1 cellular context compared by ENCODE assay signal in the genomic region with DNA sequence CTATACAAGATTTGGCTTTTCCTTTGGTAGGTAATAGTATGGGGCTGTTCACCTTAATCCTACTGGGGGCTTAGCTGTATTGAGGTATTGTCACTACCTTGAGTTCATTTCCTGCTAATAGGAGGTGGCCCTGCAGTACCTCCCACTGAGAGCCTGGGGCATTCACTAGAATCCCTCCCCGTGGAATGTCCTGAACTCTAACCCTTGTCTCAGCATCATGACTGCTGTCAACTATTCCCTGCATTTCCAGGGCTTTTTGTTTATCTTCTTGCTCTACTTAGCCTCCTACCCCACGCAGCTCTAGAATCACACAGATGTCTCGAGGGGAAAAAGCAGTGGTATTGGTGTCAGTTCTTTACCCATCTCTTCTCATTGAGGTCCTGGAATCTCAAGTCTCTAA.
TF ChIP-seq lines count a peak whose summit lies in the region.

No MANE protein-coding gene starts in this region.

TF ChIP-seq in GM23338, 12 proteins besides CTCF, POLR2A, EP300 and RAD21 (continued from another document):
- TF ChIP-seq ZNF462 (CRISPR knock-in tag; IDR thresholded peaks at IDR 0.05) = no peak
- TF ChIP-seq POLR2AphosphoS5 (IDR thresholded peaks at IDR 0.05; ENCODE audit: low read depth) = no peak
- no peak for TF ChIP-seq EZH2 (IDR thresholded peaks at IDR 0.05; ENCODE audit: low read depth, unreplicated experiment)
- TF ChIP-seq NANOG (IDR thresholded peaks at IDR 0.05; ENCODE audit: borderline replicate concordance) = no peak
- no peak for TF ChIP-seq JUNB (IDR thresholded peaks at IDR 0.05; ENCODE audit: unreplicated experiment)
- TF ChIP-seq ETS1 (IDR thresholded peaks at IDR 0.05) = no peak
- no peak for TF ChIP-seq REST (IDR thresholded peaks at IDR 0.05; ENCODE audit: unreplicated experiment)
- TF ChIP-seq ZNF331 (CRISPR knock-in tag; IDR thresholded peaks at IDR 0.05; ENCODE audit: low read depth) = no peak
- no peak for TF ChIP-seq ZNF114 (CRISPR knock-in tag; IDR thresholded peaks at IDR 0.05)
- no peak for TF ChIP-seq CREB1 (CRISPR knock-in tag; IDR thresholded peaks at IDR 0.05; ENCODE audit: low read depth)
